Comparison of ENCODE assay signal across 1 cellular context in genomic region chr10:70085975-70086613, GRCh38.
A peak's percentile ranks its signal among the peaks of the same experiment; 100 is the strongest.
TF ChIP-seq lines count a peak whose summit lies in the region.

No MANE protein-coding gene starts in this region.

TF ChIP-seq in HepG2, 621 proteins besides CTCF, POLR2A, EP300 and RAD21 (continued from another document and continues in another):
- TF ChIP-seq ZNF639 (CRISPR knock-in tag; conservative IDR thresholded peaks at IDR 0.05) (no peak), ZNF766 (CRISPR knock-in tag; IDR thresholded peaks at IDR 0.05; ENCODE audit: borderline replicate concordance) (no peak), HMGA1 (CRISPR knock-in tag; conservative IDR thresholded peaks at IDR 0.05) (no peak), KAT8 (CRISPR knock-in tag; IDR thresholded peaks at IDR 0.05) (peak; percentile 44; the same call in 1 of the 2 replicates), TEAD3 (CRISPR knock-in tag; optimal IDR thresholded peaks at IDR 0.05; ENCODE audit: borderline replicate concordance) (peak; percentile 22), MTA3 (CRISPR knock-in tag; IDR thresholded peaks at IDR 0.05) (no peak), ZNF660 (CRISPR knock-in tag; IDR thresholded peaks at IDR 0.05; ENCODE audit: borderline replicate concordance, low read depth) (no peak), MIXL1 (CRISPR knock-in tag; IDR thresholded peaks at IDR 0.05) (peak; percentile 79), HOXA7 (CRISPR knock-in tag; IDR thresholded peaks at IDR 0.05) (no peak), TFAP4 (IDR thresholded peaks at IDR 0.05; ENCODE audit: borderline replicate concordance, low read depth) (no peak), ZNF276 (CRISPR knock-in tag; IDR thresholded peaks at IDR 0.05; ENCODE audit: low read depth) (no peak), ZBTB42 (CRISPR knock-in tag; IDR thresholded peaks at IDR 0.05) (no peak), ZNF274 (CRISPR knock-in tag; IDR thresholded peaks at IDR 0.05) (no peak), GFI1 (CRISPR knock-in tag; IDR thresholded peaks at IDR 0.05; ENCODE audit: borderline replicate concordance) (no peak), NFAT5 (CRISPR knock-in tag; IDR thresholded peaks at IDR 0.05) (no peak), PPARG (CRISPR knock-in tag; conservative IDR thresholded peaks at IDR 0.05) (peak; percentile 86), NR2F2 (IDR thresholded peaks at IDR 0.05; ENCODE audit: borderline replicate concordance, low read depth) (peak; percentile 45; the same call in 1 of the 2 replicates), HNRNPK (IDR thresholded peaks at IDR 0.05; ENCODE audit: low read depth, low read length, poor library complexity, severe bottlenecking) (no peak), TRIM22 (IDR thresholded peaks at IDR 0.05) (no peak), SAP130 (CRISPR knock-in tag; IDR thresholded peaks at IDR 0.05; ENCODE audit: low read depth) (peak; percentile 77), ZNF709 (CRISPR knock-in tag; IDR thresholded peaks at IDR 0.05) (no peak), ZNF850 (CRISPR knock-in tag; conservative IDR thresholded peaks at IDR 0.05) (no peak), YY1 (IDR thresholded peaks at IDR 0.05; ENCODE audit: insufficient read depth, insufficient replicate concordance, low read depth, low read length) (no peak), FOXK1 (CRISPR knock-in tag; IDR thresholded peaks at IDR 0.05; ENCODE audit: borderline replicate concordance, low read depth) (peak; percentile 55; the same call in 1 of the 2 replicates), HMG20B (CRISPR knock-in tag; conservative IDR thresholded peaks at IDR 0.05) (no peak; the same call in 1 of the 2 replicates), KDM5B (CRISPR knock-in tag; IDR thresholded peaks at IDR 0.05; ENCODE audit: borderline replicate concordance) (no peak), ZNF451 (CRISPR knock-in tag; IDR thresholded peaks at IDR 0.05) (no peak), ATF1 (CRISPR knock-in tag; IDR thresholded peaks at IDR 0.05) (no peak), ZNF101 (CRISPR knock-in tag; IDR thresholded peaks at IDR 0.05; ENCODE audit: borderline replicate concordance, low read depth) (no peak), FOXK2 (IDR thresholded peaks at IDR 0.05) (no peak), ZNF784 (CRISPR knock-in tag; IDR thresholded peaks at IDR 0.05; ENCODE audit: borderline replicate concordance) (no peak), HDAC2 (CRISPR knock-in tag; IDR thresholded peaks at IDR 0.05) (peak; percentile 73)
- TF ChIP-seq, protein P1, sequence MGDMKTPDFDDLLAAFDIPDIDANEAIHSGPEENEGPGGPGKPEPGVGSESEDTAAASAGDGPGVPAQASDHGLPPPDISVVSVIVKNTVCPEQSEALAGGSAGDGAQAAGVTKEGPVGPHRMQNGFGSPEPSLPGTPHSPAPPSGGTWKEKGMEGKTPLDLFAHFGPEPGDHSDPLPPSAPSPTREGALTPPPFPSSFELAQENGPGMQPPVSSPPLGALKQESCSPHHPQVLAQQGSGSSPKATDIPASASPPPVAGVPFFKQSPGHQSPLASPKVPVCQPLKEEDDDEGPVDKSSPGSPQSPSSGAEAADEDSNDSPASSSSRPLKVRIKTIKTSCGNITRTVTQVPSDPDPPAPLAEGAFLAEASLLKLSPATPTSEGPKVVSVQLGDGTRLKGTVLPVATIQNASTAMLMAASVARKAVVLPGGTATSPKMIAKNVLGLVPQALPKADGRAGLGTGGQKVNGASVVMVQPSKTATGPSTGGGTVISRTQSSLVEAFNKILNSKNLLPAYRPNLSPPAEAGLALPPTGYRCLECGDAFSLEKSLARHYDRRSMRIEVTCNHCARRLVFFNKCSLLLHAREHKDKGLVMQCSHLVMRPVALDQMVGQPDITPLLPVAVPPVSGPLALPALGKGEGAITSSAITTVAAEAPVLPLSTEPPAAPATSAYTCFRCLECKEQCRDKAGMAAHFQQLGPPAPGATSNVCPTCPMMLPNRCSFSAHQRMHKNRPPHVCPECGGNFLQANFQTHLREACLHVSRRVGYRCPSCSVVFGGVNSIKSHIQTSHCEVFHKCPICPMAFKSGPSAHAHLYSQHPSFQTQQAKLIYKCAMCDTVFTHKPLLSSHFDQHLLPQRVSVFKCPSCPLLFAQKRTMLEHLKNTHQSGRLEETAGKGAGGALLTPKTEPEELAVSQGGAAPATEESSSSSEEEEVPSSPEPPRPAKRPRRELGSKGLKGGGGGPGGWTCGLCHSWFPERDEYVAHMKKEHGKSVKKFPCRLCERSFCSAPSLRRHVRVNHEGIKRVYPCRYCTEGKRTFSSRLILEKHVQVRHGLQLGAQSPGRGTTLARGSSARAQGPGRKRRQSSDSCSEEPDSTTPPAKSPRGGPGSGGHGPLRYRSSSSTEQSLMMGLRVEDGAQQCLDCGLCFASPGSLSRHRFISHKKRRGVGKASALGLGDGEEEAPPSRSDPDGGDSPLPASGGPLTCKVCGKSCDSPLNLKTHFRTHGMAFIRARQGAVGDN (CRISPR knock-in tag; IDR thresholded peaks at IDR 0.05): no peak
- TF ChIP-seq, protein P2, sequence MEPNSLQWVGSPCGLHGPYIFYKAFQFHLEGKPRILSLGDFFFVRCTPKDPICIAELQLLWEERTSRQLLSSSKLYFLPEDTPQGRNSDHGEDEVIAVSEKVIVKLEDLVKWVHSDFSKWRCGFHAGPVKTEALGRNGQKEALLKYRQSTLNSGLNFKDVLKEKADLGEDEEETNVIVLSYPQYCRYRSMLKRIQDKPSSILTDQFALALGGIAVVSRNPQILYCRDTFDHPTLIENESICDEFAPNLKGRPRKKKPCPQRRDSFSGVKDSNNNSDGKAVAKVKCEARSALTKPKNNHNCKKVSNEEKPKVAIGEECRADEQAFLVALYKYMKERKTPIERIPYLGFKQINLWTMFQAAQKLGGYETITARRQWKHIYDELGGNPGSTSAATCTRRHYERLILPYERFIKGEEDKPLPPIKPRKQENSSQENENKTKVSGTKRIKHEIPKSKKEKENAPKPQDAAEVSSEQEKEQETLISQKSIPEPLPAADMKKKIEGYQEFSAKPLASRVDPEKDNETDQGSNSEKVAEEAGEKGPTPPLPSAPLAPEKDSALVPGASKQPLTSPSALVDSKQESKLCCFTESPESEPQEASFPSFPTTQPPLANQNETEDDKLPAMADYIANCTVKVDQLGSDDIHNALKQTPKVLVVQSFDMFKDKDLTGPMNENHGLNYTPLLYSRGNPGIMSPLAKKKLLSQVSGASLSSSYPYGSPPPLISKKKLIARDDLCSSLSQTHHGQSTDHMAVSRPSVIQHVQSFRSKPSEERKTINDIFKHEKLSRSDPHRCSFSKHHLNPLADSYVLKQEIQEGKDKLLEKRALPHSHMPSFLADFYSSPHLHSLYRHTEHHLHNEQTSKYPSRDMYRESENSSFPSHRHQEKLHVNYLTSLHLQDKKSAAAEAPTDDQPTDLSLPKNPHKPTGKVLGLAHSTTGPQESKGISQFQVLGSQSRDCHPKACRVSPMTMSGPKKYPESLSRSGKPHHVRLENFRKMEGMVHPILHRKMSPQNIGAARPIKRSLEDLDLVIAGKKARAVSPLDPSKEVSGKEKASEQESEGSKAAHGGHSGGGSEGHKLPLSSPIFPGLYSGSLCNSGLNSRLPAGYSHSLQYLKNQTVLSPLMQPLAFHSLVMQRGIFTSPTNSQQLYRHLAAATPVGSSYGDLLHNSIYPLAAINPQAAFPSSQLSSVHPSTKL (CRISPR knock-in tag; IDR thresholded peaks at IDR 0.05): peak; percentile 86
- TF ChIP-seq, protein P3, sequence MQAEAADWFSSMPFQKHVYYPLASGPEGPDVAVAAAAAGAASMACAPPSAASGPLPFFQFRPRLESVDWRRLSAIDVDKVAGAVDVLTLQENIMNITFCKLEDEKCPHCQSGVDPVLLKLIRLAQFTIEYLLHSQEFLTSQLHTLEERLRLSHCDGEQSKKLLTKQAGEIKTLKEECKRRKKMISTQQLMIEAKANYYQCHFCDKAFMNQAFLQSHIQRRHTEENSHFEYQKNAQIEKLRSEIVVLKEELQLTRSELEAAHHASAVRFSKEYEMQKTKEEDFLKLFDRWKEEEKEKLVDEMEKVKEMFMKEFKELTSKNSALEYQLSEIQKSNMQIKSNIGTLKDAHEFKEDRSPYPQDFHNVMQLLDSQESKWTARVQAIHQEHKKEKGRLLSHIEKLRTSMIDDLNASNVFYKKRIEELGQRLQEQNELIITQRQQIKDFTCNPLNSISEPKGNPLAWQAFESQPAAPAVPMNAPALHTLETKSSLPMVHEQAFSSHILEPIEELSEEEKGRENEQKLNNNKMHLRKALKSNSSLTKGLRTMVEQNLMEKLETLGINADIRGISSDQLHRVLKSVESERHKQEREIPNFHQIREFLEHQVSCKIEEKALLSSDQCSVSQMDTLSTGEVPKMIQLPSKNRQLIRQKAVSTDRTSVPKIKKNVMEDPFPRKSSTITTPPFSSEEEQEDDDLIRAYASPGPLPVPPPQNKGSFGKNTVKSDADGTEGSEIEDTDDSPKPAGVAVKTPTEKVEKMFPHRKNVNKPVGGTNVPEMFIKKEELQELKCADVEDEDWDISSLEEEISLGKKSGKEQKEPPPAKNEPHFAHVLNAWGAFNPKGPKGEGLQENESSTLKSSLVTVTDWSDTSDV (CRISPR knock-in tag; IDR thresholded peaks at IDR 0.05): no peak
